Comparison of ENCODE assay signal across 8 cellular contexts in the genomic region with DNA sequence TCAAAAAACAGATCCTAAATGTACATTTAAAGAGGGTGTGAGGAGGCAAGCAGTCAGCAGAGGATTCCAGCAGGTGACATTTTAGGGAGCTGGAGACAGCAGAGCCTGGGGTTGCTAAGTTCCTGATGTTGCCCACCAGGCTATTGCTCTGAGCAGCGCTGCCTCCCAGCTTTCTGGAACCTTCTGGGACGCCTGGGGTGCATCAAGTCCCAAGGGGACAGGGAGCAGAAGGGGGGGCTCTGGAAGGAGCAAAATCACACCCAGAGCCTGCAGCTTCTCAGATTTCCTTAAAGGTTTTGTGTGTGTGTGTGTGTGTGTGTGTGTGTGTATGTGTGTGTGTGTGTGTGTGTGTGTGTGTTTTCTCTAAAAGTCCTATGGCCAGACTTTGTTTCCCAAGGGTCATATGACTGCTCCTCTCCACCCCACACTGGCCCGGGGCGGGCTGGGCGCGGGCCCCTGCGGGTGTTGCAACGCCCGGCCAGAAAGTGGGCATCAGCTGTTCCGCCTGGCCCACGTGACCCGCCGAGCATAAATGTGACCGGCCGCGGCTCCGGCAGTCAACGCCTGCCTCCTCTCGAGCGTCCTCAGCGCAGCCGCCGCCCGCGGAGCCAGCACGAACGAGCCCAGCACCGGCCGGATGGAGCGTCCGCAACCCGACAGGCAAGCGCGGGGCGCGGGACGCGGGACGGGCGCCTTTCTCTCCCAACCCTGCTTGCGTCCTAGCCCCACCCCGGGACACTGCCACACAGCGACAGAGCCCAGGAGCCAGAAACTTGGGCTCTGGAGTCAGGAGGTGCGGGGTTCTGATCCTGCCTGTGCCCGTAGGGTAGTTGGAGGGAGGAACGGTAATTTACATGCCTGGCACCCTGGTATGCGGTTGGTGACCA. TPM values are rescaled to one million over a fixed set of nuclear protein-coding genes. Genes with fewer than 3 reads are reported as not detected.
DNase-seq lines count a peak whose midpoint lies in the region; ATAC-seq and TF ChIP-seq lines count a peak whose summit lies in the region.

Gene HMOX1, plus strand, starts transcription at position 560 of the 887 bp plus-strand sequence. Its CDS starts 78 bp downstream, at position 638.

- no peaks in the 10 kb centered on the region for H3K27me3 ChIP-seq in gastrocnemius medialis

- peak; percentile 71 to 83 for ATAC-seq in gastrocnemius medialis

- in situ Hi-C loops in gastrocnemius medialis (cut with MboI; ENCODE audit: low sequenced_read_pairs in 4 of 4), result no loop called here

- peak; percentile 91 for DNase-seq in ELR (ENCODE audit: low read depth)
- peak; percentile 67 for DNase-seq in H4 (ENCODE audit: low spot score)
- peak; percentile 42 for DNase-seq in NCI-H1105 (lab: John Stamatoyannopoulos, UW)
- peak; percentile 22 for DNase-seq in central memory CD4-positive, alpha-beta T cell
- DNase-seq in iPS-NIHi7 (ENCODE audit: extremely low spot score), result peak; percentile 81
- peak; percentile 94 to 96 for DNase-seq in gastrocnemius medialis
- DNase-seq in effector CD8-positive, alpha-beta T cell (lab: John Stamatoyannopoulos, UW), result no peak

- H3K9me3 ChIP-seq in gastrocnemius medialis, result no peaks in the 10 kb centered on the region

- peaks cover 47 to 52% of the 10 kb centered on the region in 2 donors for H3K4me1 ChIP-seq in gastrocnemius medialis

- peak; percentile 92 to 94 for TF ChIP-seq POLR2A in gastrocnemius medialis (IDR thresholded peaks at IDR 0.05)

- intact Hi-C loops in gastrocnemius medialis (cut with DNase I; ENCODE audit: low total_unique reads), result loop anchor here (1.0 kb wide), 1 partner anchor 30 kb away; no protein-coding TSS in a partner anchor

- H3K4me3 ChIP-seq in WI38 (ENCODE audit: low read depth, low read length) (peak within 1 kb of the TSS; percentile 86), gastrocnemius medialis (peak within 1 kb of the TSS; percentile 63 to 89 (median 75))

- H3K36me3 ChIP-seq in gastrocnemius medialis, result peaks cover 0 to 27% of the 10 kb centered on the region in 2 donors

- peak within 1 kb of the TSS; percentile 88 to 94 (median 92) for H3K27ac ChIP-seq in gastrocnemius medialis

- TF ChIP-seq CTCF in WI38 (IDR thresholded peaks at IDR 0.05; ENCODE audit: low read depth, low read length) (no peak), gastrocnemius medialis (IDR thresholded peaks at IDR 0.05 in 4 of 5, conservative IDR thresholded peaks at IDR 0.05 in 1 of 5) (peak in 4 of 5 experiments; percentile 21 to 37 (median 36))

RNA-seq across cellular contexts. Expression of gene HMOX1, which starts in this region (rescaled TPM):
- total RNA-seq in H4 (2014; rRNA removed; shearing (Covaris generic)), result 49.2 and 59.1 TPM in 2 replicates
- total RNA-seq in gastrocnemius medialis, result 100 to 1,000 TPM in 1 of 4 donors, 10 to 100 TPM in 3; 11.4 to 131 (median 22.2) TPM
